23 cellular contexts compared by ENCODE assay signal in the genomic region with DNA sequence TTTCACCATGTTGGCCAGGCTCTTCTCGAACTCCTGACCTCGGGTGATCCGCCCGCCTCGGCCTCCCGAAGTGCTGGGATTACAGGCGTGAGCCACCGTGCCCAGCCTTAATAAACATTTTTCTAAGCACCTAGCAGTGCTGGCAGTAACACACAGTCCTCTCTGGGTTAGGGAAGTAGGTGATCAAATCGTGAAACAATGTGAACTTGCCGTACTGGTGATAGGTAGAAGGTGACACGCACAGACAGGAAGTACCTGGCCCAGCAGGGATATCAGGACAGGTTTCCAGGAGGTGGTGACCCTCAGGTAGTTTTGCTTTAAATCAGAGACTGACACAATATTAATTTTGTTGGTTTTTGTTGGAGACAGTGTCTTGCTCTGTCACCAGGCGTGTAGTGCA. TPM values are rescaled to one million over a fixed set of nuclear protein-coding genes. Genes with fewer than 3 reads are reported as not detected.
DNase-seq lines count a peak whose midpoint lies in the region; ATAC-seq and TF ChIP-seq lines count a peak whose summit lies in the region.
"Had no signal": no experiment of that assay in that cellular context is flagged by ENCODE, and none has a peak within 500 bp of the region (broad histone marks: within the 10 kb centered on the region; RNA-seq: fewer than 3 reads in every experiment).

No MANE protein-coding gene starts in this region.

- CTCF ChIA-PET in HEK293 (lab: Yijun Ruan, JAX): interaction anchor here (0.6 kb wide), 2 partner anchors 18 to 223 kb away, joined by 5 read pairs; no protein-coding TSS in a partner anchor

- H3K9me3 Mint-ChIP-seq in type B pancreatic cell: no peaks in the 10 kb centered on the region
- peaks cover 2% of the 10 kb centered on the region for H3K9me3 Mint-ChIP-seq in neural progenitor cell
- H3K9me3 Mint-ChIP-seq: CD8-positive, alpha-beta T cell had no signal

- peaks cover 20% of the 10 kb centered on the region for H3K36me3 Mint-ChIP-seq in type B pancreatic cell
- H3K36me3 Mint-ChIP-seq in neural progenitor cell: peaks cover 18% of the 10 kb centered on the region

- no peaks in the 10 kb centered on the region for H3K4me1 ChIP-seq in HEK293 (ENCODE audit: control insufficient read depth, insufficient read depth, low read length)
- H3K4me1 ChIP-seq in neural progenitor cell: peaks cover 5% of the 10 kb centered on the region
- H3K4me1 ChIP-seq in esophagus muscularis mucosa: peaks cover 10 to 20% (median 16%) of the 10 kb centered on the region in 4 donors
- H3K4me1 ChIP-seq: HAP-1 had no signal

- POLR2A ChIA-PET in HEK293 (lab: Yijun Ruan, JAX): no interaction called here

- peak overlapping the region; percentile 16 for H3K27ac Mint-ChIP-seq in type B pancreatic cell
- H3K27ac Mint-ChIP-seq in neural progenitor cell: no peak overlapping the region
- H3K27ac Mint-ChIP-seq: B cell; CD8-positive, alpha-beta T cell had no signal

- H3K4me3 ChIP-seq in HEK293 (ENCODE audit: low read depth, low read length) (no peak overlapping the region), epithelial cell of esophagus (ENCODE audit: low read length) (no peak overlapping the region), neural progenitor cell (no peak overlapping the region), esophagus muscularis mucosa (no peak overlapping the region)
- H3K4me3 ChIP-seq: BLaER1 treated with 17β-estradiol and CSF1 and Interleukin-3, amounts not matched to agents 10 nM and 100 nM; GM12878; GM23248; HAP-1 had no signal

- H3K4me3 Mint-ChIP-seq in type B pancreatic cell (no peak overlapping the region), neural progenitor cell (no peak overlapping the region)
- H3K4me3 Mint-ChIP-seq: B cell; CD8-positive, alpha-beta T cell had no signal

- peak overlapping the region; percentile 16; the same call in 1 of the 2 replicates for H3K27ac ChIP-seq in HEK293 (ENCODE audit: extremely low read depth, low read depth, low read length)
- no peak overlapping the region for H3K27ac ChIP-seq in neural progenitor cell
- H3K27ac ChIP-seq in esophagus muscularis mucosa (replicated peaks in 1 of 4): no peak overlapping the region
- H3K27ac ChIP-seq: BLaER1 treated with 17β-estradiol and CSF1 and Interleukin-3, amounts not matched to agents 10 nM and 100 nM; GM23248; HL-60 had no signal

- no peaks in the 10 kb centered on the region for H4K20me1 ChIP-seq in neural progenitor cell (ENCODE audit: low read depth)

- intact Hi-C loops in esophagus muscularis mucosa (cut with DNase I): no loop called here

- 93% methylated on average over 12 of the region's 12 CpGs for WGBS in esophagus muscularis mucosa

- H3K4me1 Mint-ChIP-seq in type B pancreatic cell (ENCODE audit: unreplicated experiment) (peaks cover 13% of the 10 kb centered on the region), neural progenitor cell (peaks cover 13% of the 10 kb centered on the region)

- ATAC-seq in HG03354 (IDR thresholded peaks at IDR 0.05; ENCODE audit: poor library complexity, severe bottlenecking, unreplicated experiment): no peak
- ATAC-seq: CD8-positive, alpha-beta T cell; GM12878 had no signal

- DNase-seq in epithelial cell of esophagus (ENCODE audit: low read depth) (peak; percentile 36), kidney tubule cell (ENCODE audit: low spot score) (peak; percentile 42), type B pancreatic cell (ENCODE audit: extremely low spot score, unreplicated experiment) (no peak), neural progenitor cell (ENCODE audit: low spot score) (no peak), esophagus muscularis mucosa (ENCODE audit: extremely low spot score) (no peak)
- DNase-seq: 8988T; Calu3; CD8-positive, alpha-beta T cell; DMS53; DND-41; EL; GM23248 had no signal

- no peak overlapping the region for H3K4me2 ChIP-seq in neural progenitor cell

- H3F3A ChIP-seq in neural progenitor cell (ENCODE audit: low read depth): peaks cover 4% of the 10 kb centered on the region

- no peaks in the 10 kb centered on the region for H3K79me2 ChIP-seq in neural progenitor cell (ENCODE audit: low read depth)

- TF ChIP-seq EP300 in esophagus muscularis mucosa (IDR thresholded peaks at IDR 0.05): no peak

- TF ChIP-seq POLR2A in esophagus muscularis mucosa (IDR thresholded peaks at IDR 0.05; ENCODE audit: low read depth): no peak

- H3K36me3 ChIP-seq in HEK293 (ENCODE audit: control insufficient read depth in 2 of 2, insufficient read depth in 1 of 2, low read length in 2 of 2): peaks cover 0 to 49% of the 10 kb centered on the region in 2 experiments; a peak in 2 of 3 replicates
- H3K36me3 ChIP-seq in neural progenitor cell: no peaks in the 10 kb centered on the region
- H3K36me3 ChIP-seq in esophagus muscularis mucosa: peaks cover 17 to 53% (median 30%) of the 10 kb centered on the region in 4 donors

- H3K27me3 ChIP-seq in neural progenitor cell (peaks cover under 1% of the 10 kb centered on the region), esophagus muscularis mucosa (no peaks in the 10 kb centered on the region)
- H3K27me3 ChIP-seq: BLaER1 treated with 17β-estradiol and CSF1 and Interleukin-3, amounts not matched to agents 10 nM and 100 nM had no signal

- H3K9ac ChIP-seq in neural progenitor cell: no peak overlapping the region
- H3K9ac ChIP-seq: GM23248 had no signal

- no peaks in the 10 kb centered on the region for H3K27me3 Mint-ChIP-seq in type B pancreatic cell
- H3K27me3 Mint-ChIP-seq in neural progenitor cell (ENCODE audit: insufficient read depth, low read depth): peaks cover 4% of the 10 kb centered on the region
- H3K27me3 Mint-ChIP-seq: B cell had no signal

- no peak overlapping the region for H2AFZ ChIP-seq in neural progenitor cell (replicated peaks)
- H2AFZ ChIP-seq: GM23248 had no signal

- H3K9me3 ChIP-seq in HEK293 (ENCODE audit: control insufficient read depth, insufficient read depth, low read depth, low read length) (no peaks in the 10 kb centered on the region), neural progenitor cell (ENCODE audit: low read depth) (no peaks in the 10 kb centered on the region), esophagus muscularis mucosa (no peaks in the 10 kb centered on the region)
- H3K9me3 ChIP-seq: BLaER1 treated with 17β-estradiol and CSF1 and Interleukin-3, amounts not matched to agents 10 nM and 100 nM; HAP-1 had no signal

- TF ChIP-seq CTCF in HEK293 (tag by site-specific recombination; IDR thresholded peaks at IDR 0.05): no peak
- TF ChIP-seq CTCF in epithelial cell of esophagus (IDR thresholded peaks at IDR 0.05; ENCODE audit: insufficient read depth, low read depth, low read length, missing control alignments): no peak
- TF ChIP-seq CTCF in type B pancreatic cell (conservative IDR thresholded peaks at IDR 0.05): no peak
- TF ChIP-seq CTCF in neural progenitor cell (IDR thresholded peaks at IDR 0.05): no peak
- TF ChIP-seq CTCF in esophagus muscularis mucosa (IDR thresholded peaks at IDR 0.05): no peak

TF ChIP-seq in HEK293, 187 proteins besides CTCF, POLR2A, EP300 and RAD21 (continues in another document):
- TF ChIP-seq ZNF514 (tag by site-specific recombination; IDR thresholded peaks at IDR 0.05) (no peak), GLIS2 (tag by site-specific recombination; IDR thresholded peaks at IDR 0.05) (no peak), ZNF600 (tag by site-specific recombination; IDR thresholded peaks at IDR 0.05) (no peak), ZFP41 (tag by site-specific recombination; IDR thresholded peaks at IDR 0.05; ENCODE audit: borderline replicate concordance) (no peak), ZNF776 (tag by site-specific recombination; IDR thresholded peaks at IDR 0.05; ENCODE audit: borderline replicate concordance) (no peak), GLI2 (tag by site-specific recombination; IDR thresholded peaks at IDR 0.05; ENCODE audit: borderline replicate concordance, low read depth) (no peak), ZNF362 (tag by site-specific recombination; IDR thresholded peaks at IDR 0.05) (no peak), ZNF596 (tag by site-specific recombination; IDR thresholded peaks at IDR 0.05) (no peak), ZNF529 (tag by site-specific recombination; IDR thresholded peaks at IDR 0.05; ENCODE audit: insufficient replicate concordance) (no peak), ELK4 (IDR thresholded peaks at IDR 0.05; ENCODE audit: borderline replicate concordance, low read depth, low read length) (no peak), ZNF654 (tag by site-specific recombination; IDR thresholded peaks at IDR 0.05; ENCODE audit: low read depth) (no peak)

RNA-seq across cellular contexts. Expression of gene PLD2, which starts 4.5 kb away (rescaled TPM):
- 58.7 and 69.3 TPM in 2 replicates for total RNA-seq in type B pancreatic cell (ENCODE audit: low replicate concordance)
- 23.8 and 36.0 TPM in 2 replicates for total RNA-seq in neural progenitor cell (ENCODE audit: low replicate concordance)
- 10 to 100 TPM in 3 of 4 donors, 1 to 10 TPM in 1; 9.6 to 15.2 (median 12.0) TPM for total RNA-seq in esophagus muscularis mucosa

RNA-seq across cellular contexts. Expression of gene PSMB6, which starts 15.5 kb away (rescaled TPM):
- total RNA-seq in type B pancreatic cell (ENCODE audit: low replicate concordance): 117 and 124 TPM in 2 replicates
- 144 and 199 TPM in 2 replicates for total RNA-seq in neural progenitor cell (ENCODE audit: low replicate concordance)
- total RNA-seq in esophagus muscularis mucosa: 100 to 1,000 TPM; 162 to 205 (median 190) TPM

RNA-seq across cellular contexts. Expression of gene MINK1, which starts 21.7 kb away (rescaled TPM):
- total RNA-seq in type B pancreatic cell (ENCODE audit: low replicate concordance) (111 and 204 TPM in 2 replicates), neural progenitor cell (ENCODE audit: low replicate concordance) (26.2 and 34.6 TPM in 2 replicates), esophagus muscularis mucosa (10 to 100 TPM; 28.8 to 55.2 (median 38.8) TPM)

RNA-seq across cellular contexts. Expression of gene GLTPD2, which starts 22.7 kb away (rescaled TPM):
- total RNA-seq in type B pancreatic cell (ENCODE audit: low replicate concordance): 4.7 and 9.8 TPM in 2 replicates
- not detected in 2 replicates for total RNA-seq in neural progenitor cell (ENCODE audit: low replicate concordance)
- not detected for total RNA-seq in esophagus muscularis mucosa
- total RNA-seq: A673, B cell, G401, H4, HT1080 had no signal

Comparison
In these comparisons a context has a peak if more than half of its experiments do, and no peak if none do; other contexts are left out.
1. DNase-seq: peak in epithelial cell of esophagus (single experiment) and kidney tubule cell (single experiment); none in type B pancreatic cell (single experiment), neural progenitor cell (single experiment) and esophagus muscularis mucosa (single experiment).